1 cellular context compared by ENCODE assay signal in the genomic region with DNA sequence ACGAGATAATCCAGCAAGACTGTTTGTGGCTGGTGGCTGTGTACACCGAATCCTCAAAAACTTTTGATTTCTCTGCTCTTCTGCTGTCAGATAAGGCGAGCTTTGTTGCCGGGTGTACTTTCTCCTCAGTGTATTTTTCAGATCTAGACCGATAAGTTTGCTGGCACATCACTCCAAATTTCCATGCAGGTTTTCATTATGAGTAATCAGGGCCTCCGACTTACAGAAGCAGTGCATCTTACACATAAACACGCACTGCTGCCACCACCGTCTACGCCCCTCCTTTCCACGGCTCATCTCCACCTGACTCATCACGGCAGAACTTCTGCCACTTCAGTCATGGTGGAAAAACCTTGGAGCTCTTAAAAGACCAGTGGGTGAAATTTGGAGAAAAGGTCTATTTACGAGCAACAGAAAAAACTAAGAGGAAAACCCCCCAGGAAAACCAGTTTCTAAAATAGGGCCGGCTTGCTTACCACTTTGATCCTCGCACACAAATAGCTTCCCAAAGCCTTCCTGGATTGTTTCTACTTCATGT.
TF ChIP-seq lines count a peak whose summit lies in the region.

No MANE protein-coding gene starts in this region.

TF ChIP-seq in HepG2, 621 proteins besides CTCF, POLR2A, EP300 and RAD21:
- TF ChIP-seq ZFP62 (CRISPR knock-in tag; IDR thresholded peaks at IDR 0.05), result no peak
- no peak for TF ChIP-seq ZBTB1 (CRISPR knock-in tag; IDR thresholded peaks at IDR 0.05; ENCODE audit: borderline replicate concordance)
- no peak for TF ChIP-seq EZH2 (conservative IDR thresholded peaks at IDR 0.05; ENCODE audit: low read depth, low read length)
- TF ChIP-seq ZSCAN31 (CRISPR knock-in tag; IDR thresholded peaks at IDR 0.05; ENCODE audit: low read depth), result no peak
- TF ChIP-seq ZNF740 (CRISPR knock-in tag; IDR thresholded peaks at IDR 0.05), result no peak
- TF ChIP-seq ZNF530 (CRISPR knock-in tag; IDR thresholded peaks at IDR 0.05; ENCODE audit: low read depth), result no peak
- no peak for TF ChIP-seq GABPB1 (CRISPR knock-in tag; IDR thresholded peaks at IDR 0.05)
- TF ChIP-seq ZNF552 (CRISPR knock-in tag; IDR thresholded peaks at IDR 0.05; ENCODE audit: borderline replicate concordance), result no peak
- TF ChIP-seq, protein P1, sequence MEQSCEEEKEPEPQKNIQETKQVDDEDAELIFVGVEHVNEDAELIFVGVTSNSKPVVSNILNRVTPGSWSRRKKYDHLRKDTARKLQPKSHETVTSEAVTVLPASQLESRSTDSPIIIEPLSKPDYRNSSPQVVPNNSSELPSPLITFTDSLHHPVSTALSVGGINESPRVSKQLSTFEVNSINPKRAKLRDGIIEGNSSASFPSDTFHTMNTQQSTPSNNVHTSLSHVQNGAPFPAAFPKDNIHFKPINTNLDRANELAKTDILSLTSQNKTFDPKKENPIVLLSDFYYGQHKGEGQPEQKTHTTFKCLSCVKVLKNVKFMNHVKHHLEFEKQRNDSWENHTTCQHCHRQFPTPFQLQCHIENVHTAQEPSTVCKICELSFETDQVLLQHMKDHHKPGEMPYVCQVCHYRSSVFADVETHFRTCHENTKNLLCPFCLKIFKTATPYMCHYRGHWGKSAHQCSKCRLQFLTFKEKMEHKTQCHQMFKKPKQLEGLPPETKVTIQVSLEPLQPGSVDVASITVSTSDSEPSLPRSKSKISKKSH (CRISPR knock-in tag; IDR thresholded peaks at IDR 0.05; ENCODE audit: borderline replicate concordance), result no peak
- no peak for TF ChIP-seq ZNF160 (CRISPR knock-in tag; IDR thresholded peaks at IDR 0.05)
- no peak for TF ChIP-seq ISX (CRISPR knock-in tag; conservative IDR thresholded peaks at IDR 0.05)
